3 cellular contexts compared by ENCODE assay signal in the genomic region with DNA sequence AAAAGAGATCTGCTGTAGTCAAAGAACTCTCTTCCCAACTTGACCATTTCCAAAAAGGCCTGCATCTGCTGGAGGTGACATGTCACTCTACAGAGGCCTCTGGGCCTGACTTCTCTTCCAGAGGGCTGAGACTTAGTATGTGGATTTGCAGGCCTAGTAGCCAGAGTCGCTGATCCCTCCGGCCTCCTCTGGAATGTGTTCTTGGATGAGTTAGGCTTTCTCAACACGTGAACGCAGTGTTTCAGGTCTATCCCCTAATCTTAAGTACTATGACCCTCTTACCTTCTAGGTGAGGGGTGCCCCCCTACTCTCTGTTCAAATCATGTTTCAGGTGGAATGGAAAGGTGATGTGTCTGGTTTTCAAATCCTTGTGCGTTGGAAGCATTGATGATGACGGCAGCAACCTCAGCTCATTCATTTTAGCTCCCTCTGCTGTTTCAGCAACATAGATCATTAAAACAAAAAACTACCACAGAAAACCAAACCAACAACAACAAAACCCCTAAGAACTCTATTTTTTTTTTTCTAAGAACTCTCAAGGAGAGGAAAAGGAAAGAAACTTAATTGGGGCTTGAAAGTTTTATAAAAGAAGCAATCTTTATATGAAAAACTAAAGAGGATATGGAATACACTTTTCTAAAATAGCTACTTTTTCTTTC.
TF ChIP-seq lines count a peak whose summit lies in the region.

No MANE protein-coding gene starts in this region.

TF ChIP-seq in GM12891, 5 proteins besides CTCF, POLR2A, EP300 and RAD21:
- TF ChIP-seq PAX5 (IDR thresholded peaks at IDR 0.05; ENCODE audit: insufficient read depth, low read length, severe bottlenecking) (no peak), TAF1 (IDR thresholded peaks at IDR 0.05; ENCODE audit: low read depth, low read length) (no peak), POU2F2 (IDR thresholded peaks at IDR 0.05; ENCODE audit: low read depth, low read length) (no peak), POLR2AphosphoS5 (IDR thresholded peaks at IDR 0.05; ENCODE audit: low read depth, low read length) (no peak), SPI1 (IDR thresholded peaks at IDR 0.05; ENCODE audit: low read depth, low read length) (no peak)

TF ChIP-seq in GM12878, 131 proteins besides CTCF, POLR2A, EP300 and RAD21:
- TF ChIP-seq, protein P1, sequence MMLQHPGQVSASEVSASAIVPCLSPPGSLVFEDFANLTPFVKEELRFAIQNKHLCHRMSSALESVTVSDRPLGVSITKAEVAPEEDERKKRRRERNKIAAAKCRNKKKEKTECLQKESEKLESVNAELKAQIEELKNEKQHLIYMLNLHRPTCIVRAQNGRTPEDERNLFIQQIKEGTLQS (IDR thresholded peaks at IDR 0.05; ENCODE audit: borderline replicate concordance, extremely low read depth, low read depth, low read length) = no peak
- TF ChIP-seq, protein P2, sequence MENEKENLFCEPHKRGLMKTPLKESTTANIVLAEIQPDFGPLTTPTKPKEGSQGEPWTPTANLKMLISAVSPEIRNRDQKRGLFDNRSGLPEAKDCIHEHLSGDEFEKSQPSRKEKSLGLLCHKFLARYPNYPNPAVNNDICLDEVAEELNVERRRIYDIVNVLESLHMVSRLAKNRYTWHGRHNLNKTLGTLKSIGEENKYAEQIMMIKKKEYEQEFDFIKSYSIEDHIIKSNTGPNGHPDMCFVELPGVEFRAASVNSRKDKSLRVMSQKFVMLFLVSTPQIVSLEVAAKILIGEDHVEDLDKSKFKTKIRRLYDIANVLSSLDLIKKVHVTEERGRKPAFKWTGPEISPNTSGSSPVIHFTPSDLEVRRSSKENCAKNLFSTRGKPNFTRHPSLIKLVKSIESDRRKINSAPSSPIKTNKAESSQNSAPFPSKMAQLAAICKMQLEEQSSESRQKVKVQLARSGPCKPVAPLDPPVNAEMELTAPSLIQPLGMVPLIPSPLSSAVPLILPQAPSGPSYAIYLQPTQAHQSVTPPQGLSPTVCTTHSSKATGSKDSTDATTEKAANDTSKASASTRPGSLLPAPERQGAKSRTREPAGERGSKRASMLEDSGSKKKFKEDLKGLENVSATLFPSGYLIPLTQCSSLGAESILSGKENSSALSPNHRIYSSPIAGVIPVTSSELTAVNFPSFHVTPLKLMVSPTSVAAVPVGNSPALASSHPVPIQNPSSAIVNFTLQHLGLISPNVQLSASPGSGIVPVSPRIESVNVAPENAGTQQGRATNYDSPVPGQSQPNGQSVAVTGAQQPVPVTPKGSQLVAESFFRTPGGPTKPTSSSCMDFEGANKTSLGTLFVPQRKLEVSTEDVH (IDR thresholded peaks at IDR 0.05; ENCODE audit: low read depth, partially characterized antibody) = no peak
- TF ChIP-seq RUNX3 (IDR thresholded peaks at IDR 0.05; ENCODE audit: low read length) = no peak
- TF ChIP-seq PML (IDR thresholded peaks at IDR 0.05; ENCODE audit: low read length) = no peak
- TF ChIP-seq EGR1 (IDR thresholded peaks at IDR 0.05; ENCODE audit: borderline replicate concordance in 1 of 2, low read depth in 2 of 2, low read length in 2 of 2) = no peak
- no peak for TF ChIP-seq CBX3 (IDR thresholded peaks at IDR 0.05; ENCODE audit: borderline replicate concordance, low read depth)

TF ChIP-seq in liver, 16 proteins besides CTCF, POLR2A, EP300 and RAD21:
- no peak for TF ChIP-seq TAF1 (conservative IDR thresholded peaks at IDR 0.05)
- no peak for TF ChIP-seq EGR1 (IDR thresholded peaks at IDR 0.05; ENCODE audit: low read depth in 2 of 2)
- TF ChIP-seq, protein P3, sequence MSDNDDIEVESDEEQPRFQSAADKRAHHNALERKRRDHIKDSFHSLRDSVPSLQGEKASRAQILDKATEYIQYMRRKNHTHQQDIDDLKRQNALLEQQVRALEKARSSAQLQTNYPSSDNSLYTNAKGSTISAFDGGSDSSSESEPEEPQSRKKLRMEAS (IDR thresholded peaks at IDR 0.05) = no peak
- no peak for TF ChIP-seq YY1 (IDR thresholded peaks at IDR 0.05)
- TF ChIP-seq, protein P1 (IDR thresholded peaks at IDR 0.05) = no peak
- TF ChIP-seq HNF4A (conservative IDR thresholded peaks at IDR 0.05) = no peak
- TF ChIP-seq FOXA2 (IDR thresholded peaks at IDR 0.05) = no peak
- TF ChIP-seq FOXA1 (IDR thresholded peaks at IDR 0.05) = no peak
- no peak for TF ChIP-seq SP1 (IDR thresholded peaks at IDR 0.05)
- TF ChIP-seq GABPA (IDR thresholded peaks at IDR 0.05 in 1 of 2, conservative IDR thresholded peaks at IDR 0.05 in 1 of 2) = no peak
- no peak for TF ChIP-seq JUND (IDR thresholded peaks at IDR 0.05)
- no peak for TF ChIP-seq NR2F2 (IDR thresholded peaks at IDR 0.05)
- TF ChIP-seq HNF4G (IDR thresholded peaks at IDR 0.05) = no peak
- TF ChIP-seq, protein P4, sequence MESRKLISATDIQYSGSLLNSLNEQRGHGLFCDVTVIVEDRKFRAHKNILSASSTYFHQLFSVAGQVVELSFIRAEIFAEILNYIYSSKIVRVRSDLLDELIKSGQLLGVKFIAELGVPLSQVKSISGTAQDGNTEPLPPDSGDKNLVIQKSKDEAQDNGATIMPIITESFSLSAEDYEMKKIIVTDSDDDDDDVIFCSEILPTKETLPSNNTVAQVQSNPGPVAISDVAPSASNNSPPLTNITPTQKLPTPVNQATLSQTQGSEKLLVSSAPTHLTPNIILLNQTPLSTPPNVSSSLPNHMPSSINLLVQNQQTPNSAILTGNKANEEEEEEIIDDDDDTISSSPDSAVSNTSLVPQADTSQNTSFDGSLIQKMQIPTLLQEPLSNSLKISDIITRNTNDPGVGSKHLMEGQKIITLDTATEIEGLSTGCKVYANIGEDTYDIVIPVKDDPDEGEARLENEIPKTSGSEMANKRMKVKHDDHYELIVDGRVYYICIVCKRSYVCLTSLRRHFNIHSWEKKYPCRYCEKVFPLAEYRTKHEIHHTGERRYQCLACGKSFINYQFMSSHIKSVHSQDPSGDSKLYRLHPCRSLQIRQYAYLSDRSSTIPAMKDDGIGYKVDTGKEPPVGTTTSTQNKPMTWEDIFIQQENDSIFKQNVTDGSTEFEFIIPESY (IDR thresholded peaks at IDR 0.05) = no peak
- TF ChIP-seq, protein P5, sequence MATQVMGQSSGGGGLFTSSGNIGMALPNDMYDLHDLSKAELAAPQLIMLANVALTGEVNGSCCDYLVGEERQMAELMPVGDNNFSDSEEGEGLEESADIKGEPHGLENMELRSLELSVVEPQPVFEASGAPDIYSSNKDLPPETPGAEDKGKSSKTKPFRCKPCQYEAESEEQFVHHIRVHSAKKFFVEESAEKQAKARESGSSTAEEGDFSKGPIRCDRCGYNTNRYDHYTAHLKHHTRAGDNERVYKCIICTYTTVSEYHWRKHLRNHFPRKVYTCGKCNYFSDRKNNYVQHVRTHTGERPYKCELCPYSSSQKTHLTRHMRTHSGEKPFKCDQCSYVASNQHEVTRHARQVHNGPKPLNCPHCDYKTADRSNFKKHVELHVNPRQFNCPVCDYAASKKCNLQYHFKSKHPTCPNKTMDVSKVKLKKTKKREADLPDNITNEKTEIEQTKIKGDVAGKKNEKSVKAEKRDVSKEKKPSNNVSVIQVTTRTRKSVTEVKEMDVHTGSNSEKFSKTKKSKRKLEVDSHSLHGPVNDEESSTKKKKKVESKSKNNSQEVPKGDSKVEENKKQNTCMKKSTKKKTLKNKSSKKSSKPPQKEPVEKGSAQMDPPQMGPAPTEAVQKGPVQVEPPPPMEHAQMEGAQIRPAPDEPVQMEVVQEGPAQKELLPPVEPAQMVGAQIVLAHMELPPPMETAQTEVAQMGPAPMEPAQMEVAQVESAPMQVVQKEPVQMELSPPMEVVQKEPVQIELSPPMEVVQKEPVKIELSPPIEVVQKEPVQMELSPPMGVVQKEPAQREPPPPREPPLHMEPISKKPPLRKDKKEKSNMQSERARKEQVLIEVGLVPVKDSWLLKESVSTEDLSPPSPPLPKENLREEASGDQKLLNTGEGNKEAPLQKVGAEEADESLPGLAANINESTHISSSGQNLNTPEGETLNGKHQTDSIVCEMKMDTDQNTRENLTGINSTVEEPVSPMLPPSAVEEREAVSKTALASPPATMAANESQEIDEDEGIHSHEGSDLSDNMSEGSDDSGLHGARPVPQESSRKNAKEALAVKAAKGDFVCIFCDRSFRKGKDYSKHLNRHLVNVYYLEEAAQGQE (IDR thresholded peaks at IDR 0.05) = no peak
- TF ChIP-seq RXRA (IDR thresholded peaks at IDR 0.05) = no peak
